Comparison of ENCODE assay signal across 6 cellular contexts in the genomic region with DNA sequence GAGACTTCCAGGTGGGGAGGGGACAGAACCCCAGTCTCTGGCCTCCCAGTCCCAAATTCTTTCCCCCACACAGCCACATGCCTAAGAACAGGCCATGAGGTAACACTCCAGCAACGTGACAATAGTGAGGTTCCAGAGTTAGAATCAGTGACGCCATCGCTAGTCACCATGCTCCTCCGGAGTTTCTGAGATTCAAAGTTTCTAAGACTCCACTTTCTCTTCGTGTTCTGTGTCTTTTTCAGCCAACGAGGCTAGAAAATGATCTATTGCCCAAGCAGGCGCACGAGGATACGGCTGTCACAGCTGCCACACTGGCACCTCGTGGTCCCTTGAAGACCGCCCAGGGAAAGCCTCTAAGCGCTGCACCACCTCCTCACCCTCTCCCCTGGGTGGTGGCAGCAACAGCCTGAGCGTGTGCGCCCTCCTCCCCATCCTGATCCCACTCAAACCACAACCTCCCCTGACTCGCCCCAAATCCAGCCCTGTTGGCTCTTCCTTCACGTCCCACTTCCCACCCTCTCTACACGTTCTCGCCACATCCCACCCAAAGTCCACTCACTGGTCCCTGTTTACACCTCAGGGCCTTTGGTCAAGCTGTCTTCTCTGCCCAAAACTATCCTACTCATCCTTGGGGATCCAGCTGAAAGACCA. TPM values are rescaled to one million over a fixed set of nuclear protein-coding genes. Genes with fewer than 3 reads are reported as not detected.
DNase-seq lines count a peak whose midpoint lies in the region; ATAC-seq, FAIRE-seq and TF ChIP-seq lines count a peak whose summit lies in the region.

No MANE protein-coding gene starts in this region.

- peak; percentile 30 for FAIRE-seq in HepG2 (lab: Jason Lieb, UNC)

- 0 out of 4 replicates have a peak, but pooled peaks of 1 of the 2 experiments have one; percentile 13 for TF ChIP-seq POLR2A in HepG2 (IDR thresholded peaks at IDR 0.05; ENCODE audit: insufficient read depth in 1 of 2, low read depth in 2 of 2, low read length in 2 of 2)

- in situ Hi-C loops in HepG2 (cut with HindIII; ENCODE audit: extremely low pct_ligation_motif_present, low pct_unique_long_range_greater_than_20kb), result no loop called here

- no peak for TF ChIP-seq EP300 in HepG2 (IDR thresholded peaks at IDR 0.05; ENCODE audit: low read depth in 2 of 2, low read length in 2 of 2)
- 0 out of 2 replicates have a peak, but pooled peaks have one; percentile 2 for TF ChIP-seq EP300 in HepG2 (CRISPR knock-in tag; IDR thresholded peaks at IDR 0.05; ENCODE audit: borderline replicate concordance)

- H3K36me3 ChIP-seq in Loucy (ENCODE audit: insufficient read depth, low read length) (no peaks in the 10 kb centered on the region), HepG2 (replicated peaks in 1 of 2; ENCODE audit: control insufficient read depth in 1 of 2, insufficient read depth in 2 of 2, low read length in 2 of 2) (no peaks in the 10 kb centered on the region), tibial artery (peaks cover 0 to 5% (median 0%) of the 10 kb centered on the region in 3 donors)

- peak overlapping the region; percentile 79 for H3K27ac Mint-ChIP-seq in Calu3 (ENCODE audit: unreplicated experiment)
- peak overlapping the region; percentile 90 for H3K27ac Mint-ChIP-seq in activated T-helper 2 cell treated with anti-CD3 and anti-CD28 coated beads, Interferon-gamma antibody, Interleukin-2, Interleukin-4, amounts not matched to agents 10 μg/mL and 5 μg/mL and 100 μg/mL, durations not matched to agents 14 hours and 24 hours and 36 hours

- H3K4me3 ChIP-seq in Loucy (ENCODE audit: low read length, poor library complexity, severe bottlenecking), result peak overlapping the region; percentile 96
- H3K4me3 ChIP-seq in HepG2 (replicated peaks in 1 of 3; ENCODE audit: insufficient read depth in 1 of 3, low read depth in 2 of 3, low read length in 3 of 3), result peak overlapping the region; percentile 80 to 86 (median 84)
- peak overlapping the region; percentile 69 to 85 for H3K4me3 ChIP-seq in tibial artery

- no peak for DNase-seq in Calu3
- DNase-seq in activated T-helper 2 cell treated with anti-CD3 and anti-CD28 coated beads, Interferon-gamma antibody, Interleukin-2, Interleukin-4, amounts not matched to agents 10 μg/mL and 5 μg/mL and 100 μg/mL, durations not matched to agents 14 hours and 24 hours and 36 hours (ENCODE audit: low spot score), result peak; percentile 45
- DNase-seq in HepG2 (ENCODE audit: low spot score), result no peak
- DNase-seq in tibial artery, result peak; percentile 31 to 85

- H3K36me3 Mint-ChIP-seq in Calu3 (ENCODE audit: insufficient read depth, unreplicated experiment), result peaks cover 43% of the 10 kb centered on the region
- no peaks in the 10 kb centered on the region for H3K36me3 Mint-ChIP-seq in activated T-helper 2 cell treated with anti-CD3 and anti-CD28 coated beads, Interferon-gamma antibody, Interleukin-2, Interleukin-4, amounts not matched to agents 10 μg/mL and 5 μg/mL and 100 μg/mL, durations not matched to agents 14 hours and 24 hours and 36 hours (ENCODE audit: low read depth)

- H3K9me3 ChIP-seq in Loucy (ENCODE audit: insufficient read depth, low read depth, low read length) (no peaks in the 10 kb centered on the region), HepG2 (ENCODE audit: low read length) (no peaks in the 10 kb centered on the region), tibial artery (no peaks in the 10 kb centered on the region)

- H3K4me2 ChIP-seq in Loucy (ENCODE audit: low read depth, low read length, poor library complexity, severe bottlenecking), result peak overlapping the region; percentile 99
- peak overlapping the region; percentile 98 for H3K4me2 ChIP-seq in HepG2 (ENCODE audit: low read depth, low read length)

- H3K27me3 Mint-ChIP-seq in Calu3 (ENCODE audit: unreplicated experiment), result no peaks in the 10 kb centered on the region
- H3K27me3 Mint-ChIP-seq in activated T-helper 2 cell treated with anti-CD3 and anti-CD28 coated beads, Interferon-gamma antibody, Interleukin-2, Interleukin-4, amounts not matched to agents 10 μg/mL and 5 μg/mL and 100 μg/mL, durations not matched to agents 14 hours and 24 hours and 36 hours (ENCODE audit: low read depth), result no peaks in the 10 kb centered on the region

- BruUV-seq in Calu3 (replicated peaks; lab: Mats Ljungman, UMichigan) (TSS peak; percentile 65), HepG2 (replicated peaks; lab: Mats Ljungman, UMichigan) (TSS peak; percentile 54)

- TF ChIP-seq CTCF in Calu3 (IDR thresholded peaks at IDR 0.05; ENCODE audit: unreplicated experiment) (no peak), Loucy (conservative IDR thresholded peaks at IDR 0.05; ENCODE audit: low read length) (no peak), HepG2 (CRISPR knock-in tag; IDR thresholded peaks at IDR 0.05) (peak; percentile 36), tibial artery (IDR thresholded peaks at IDR 0.05) (no peak)

- H3K9ac ChIP-seq in Loucy (ENCODE audit: low read depth, low read length, poor library complexity, severe bottlenecking) (peak overlapping the region; percentile 88), HepG2 (ENCODE audit: insufficient read depth, low read depth, low read length) (peak overlapping the region; percentile 76)

- intact Hi-C loops in Calu3 (cut with micrococcal nuclease; ENCODE audit: unreplicated experiment) (no loop called here), HepG2 (cut with micrococcal nuclease; ENCODE audit: unreplicated experiment) (no loop called here), tibial artery (cut with DNase I; ENCODE audit: low total_unique reads) (no loop called here)
- intact Hi-C loops in activated T-helper 2 cell treated with anti-CD3 and anti-CD28 coated beads, Interferon-gamma antibody, Interleukin-2, Interleukin-4, amounts not matched to agents 10 μg/mL and 5 μg/mL and 100 μg/mL, durations not matched to agents 14 hours and 24 hours and 36 hours (cut with micrococcal nuclease), result loop anchor here (5.0 kb wide), 1 partner anchor 40 kb away; a partner anchor contains a TSS

- no peak for TF ChIP-seq RAD21 in HepG2 (CRISPR knock-in tag; IDR thresholded peaks at IDR 0.05)

- H3K4me3 Mint-ChIP-seq in Calu3 (ENCODE audit: low read depth, unreplicated experiment), result peak overlapping the region; percentile 79
- peak overlapping the region; percentile 90 for H3K4me3 Mint-ChIP-seq in activated T-helper 2 cell treated with anti-CD3 and anti-CD28 coated beads, Interferon-gamma antibody, Interleukin-2, Interleukin-4, amounts not matched to agents 10 μg/mL and 5 μg/mL and 100 μg/mL, durations not matched to agents 14 hours and 24 hours and 36 hours (ENCODE audit: low read depth)

- CTCF ChIA-PET in Calu3 (lab: Charles Lee) (no interaction called here), HepG2 (lab: Yijun Ruan, JAX; ENCODE audit: low intra/inter-chr PET ratio, low total read pairs) (no interaction called here)

- H3K9me2 ChIP-seq in Loucy (replicated peaks; ENCODE audit: low read depth, low read length), result no peaks in the 10 kb centered on the region

- H4K20me1 ChIP-seq in Loucy (ENCODE audit: insufficient read depth, low read length, poor library complexity, severe bottlenecking) (no peaks in the 10 kb centered on the region), HepG2 (ENCODE audit: insufficient read depth, low read length) (no peaks in the 10 kb centered on the region)

- no peaks in the 10 kb centered on the region for H3K27me3 ChIP-seq in Loucy (ENCODE audit: insufficient read depth, low read length, poor library complexity, severe bottlenecking)
- no peaks in the 10 kb centered on the region; a peak in 1 of 5 replicates for H3K27me3 ChIP-seq in HepG2 (ENCODE audit: control insufficient read depth in 1 of 2, insufficient read depth in 2 of 2, low read length in 2 of 2)
- H3K27me3 ChIP-seq in tibial artery, result no peaks in the 10 kb centered on the region

- H3K79me2 ChIP-seq in Loucy (ENCODE audit: insufficient read depth, low read length) (peaks cover 49% of the 10 kb centered on the region), HepG2 (ENCODE audit: insufficient read depth, low read length) (peaks cover 19% of the 10 kb centered on the region)

- no peaks in the 10 kb centered on the region for H3F3A ChIP-seq in Loucy (ENCODE audit: low read depth)

- H3K27ac ChIP-seq in HepG2 (ENCODE audit: extremely low read length, insufficient read depth, low read length) (peak overlapping the region; percentile 69), tibial artery (peak overlapping the region; percentile 91 to 96)

- H3K4me1 ChIP-seq in Loucy (ENCODE audit: insufficient read depth, low read length, poor library complexity, severe bottlenecking) (peaks cover 23% of the 10 kb centered on the region), HepG2 (ENCODE audit: insufficient read depth, low read length) (peaks cover 56% of the 10 kb centered on the region), tibial artery (peaks cover 0 to 32% (median 25%) of the 10 kb centered on the region in 4 donors)

- 18% methylated on average over 18 of the region's 18 CpGs for WGBS in HepG2 (ENCODE audit: low lambda C conversion rate)

- H3K4me1 Mint-ChIP-seq in Calu3 (ENCODE audit: low read depth, unreplicated experiment), result peaks cover 18% of the 10 kb centered on the region
- H3K4me1 Mint-ChIP-seq in activated T-helper 2 cell treated with anti-CD3 and anti-CD28 coated beads, Interferon-gamma antibody, Interleukin-2, Interleukin-4, amounts not matched to agents 10 μg/mL and 5 μg/mL and 100 μg/mL, durations not matched to agents 14 hours and 24 hours and 36 hours (ENCODE audit: low read depth), result peaks cover 17% of the 10 kb centered on the region

- no peaks in the 10 kb centered on the region for H3K9me3 Mint-ChIP-seq in Calu3 (ENCODE audit: low read depth, unreplicated experiment)
- H3K9me3 Mint-ChIP-seq in activated T-helper 2 cell treated with anti-CD3 and anti-CD28 coated beads, Interferon-gamma antibody, Interleukin-2, Interleukin-4, amounts not matched to agents 10 μg/mL and 5 μg/mL and 100 μg/mL, durations not matched to agents 14 hours and 24 hours and 36 hours, result no peaks in the 10 kb centered on the region

- POLR2A ChIA-PET in HepG2 (lab: Yijun Ruan, JAX), result interaction anchor here (1.4 to 3.0 kb wide), 6 partner anchors 10 to 38 kb away, joined by 3 to 52 read pairs (median 14); a partner anchor contains a TSS

- ATAC-seq in HepG2 (peak; percentile 30), HG02938 (IDR thresholded peaks at IDR 0.05; ENCODE audit: unreplicated experiment) (no peak)

- H2AFZ ChIP-seq in Loucy (ENCODE audit: low read length) (peak overlapping the region; percentile 44; the same call in 1 of the 2 replicates), HepG2 (ENCODE audit: low read length) (no peak overlapping the region)

RNA-seq across cellular contexts. Expression of a gene that starts 1.0 kb away (rescaled TPM):
- total RNA-seq in Calu3 (2022), result 37.3 and 38.5 TPM in 2 replicates
- 42.5 and 42.9 TPM in 2 replicates for total RNA-seq in activated T-helper 2 cell treated with anti-CD3 and anti-CD28 coated beads, Interferon-gamma antibody, Interleukin-2, Interleukin-4, amounts not matched to agents 10 μg/mL and 5 μg/mL and 100 μg/mL, durations not matched to agents 14 hours and 24 hours and 36 hours
- total RNA-seq in HepG2 (2016; rRNA removed; fragmentation: Illumina TruSeq; extraction: Trizol), result 76.1 and 84.9 TPM in 2 replicates
- 74.8 and 93.7 TPM in 2 replicates for total RNA-seq in HepG2 (2016; cell fraction: cytosol; rRNA removed; fragmentation: Illumina TruSeq; extraction: Trizol; ENCODE audit: low read depth)
- 73.6 and 90.1 TPM in 2 replicates for total RNA-seq in HepG2 (2016; cell fraction: insoluble cytoplasmic fraction; rRNA removed; fragmentation: Illumina TruSeq; extraction: Trizol)
- 97.9 and 116 TPM in 2 replicates for total RNA-seq in HepG2 (2016; cell fraction: membrane; rRNA removed; fragmentation: Illumina TruSeq; extraction: Trizol)
- 29.3 and 32.8 TPM in 2 replicates for total RNA-seq in HepG2 (2016; cell fraction: nucleus; rRNA removed; fragmentation: Illumina TruSeq; extraction: Trizol)
- 79.7 and 113 TPM in 2 replicates for polyA plus RNA-seq in HepG2 (2011; rRNA removed)
- polyA plus RNA-seq in HepG2 (2011; cell fraction: cytosol; rRNA removed), result 95.7 and 150 TPM in 2 replicates
- 122 and 140 TPM in 2 replicates for polyA plus RNA-seq in HepG2 (2011; cell fraction: nucleus; rRNA removed)
- 44.7 and 56.7 TPM in 2 replicates for polyA plus RNA-seq in HepG2 (2012)
- polyA plus RNA-seq in HepG2 (2016; cell fraction: cytosol; fragmentation: Illumina TruSeq; extraction: Trizol; ENCODE audit: low read depth), result 77.4 and 92.8 TPM in 2 replicates
- 75.3 and 82.0 TPM in 2 replicates for polyA plus RNA-seq in HepG2 (2016; cell fraction: insoluble cytoplasmic fraction; fragmentation: Illumina TruSeq; extraction: Trizol; ENCODE audit: low read depth)
- polyA plus RNA-seq in HepG2 (2016; cell fraction: membrane; fragmentation: Illumina TruSeq; extraction: Trizol; ENCODE audit: low read depth), result 86.8 and 108 TPM in 2 replicates
- polyA plus RNA-seq in HepG2 (2016; cell fraction: nucleus; fragmentation: Illumina TruSeq; extraction: Trizol; ENCODE audit: insufficient read depth, low read depth), result 63.7 and 68.1 TPM in 2 replicates
- polyA minus RNA-seq in HepG2 (2011; rRNA and poly(A)+ RNA removed; ENCODE audit: low replicate concordance), result 1.6 and 50.7 TPM in 2 replicates
- 39.9 and 44.0 TPM in 2 replicates for polyA minus RNA-seq in HepG2 (2011; cell fraction: cytosol; rRNA and poly(A)+ RNA removed)
- 12.4 and 13.7 TPM in 2 replicates for polyA minus RNA-seq in HepG2 (2011; cell fraction: nucleus; rRNA and poly(A)+ RNA removed)

RNA-seq across cellular contexts. Expression of a gene that starts 2.8 kb away (rescaled TPM):
- total RNA-seq in Calu3 (2022) (not detected in 2 replicates), HepG2 (2016; rRNA removed; fragmentation: Illumina TruSeq; extraction: Trizol) (0.69 and 1.00 TPM in 2 replicates)
- not detected in 2 replicates for total RNA-seq in activated T-helper 2 cell treated with anti-CD3 and anti-CD28 coated beads, Interferon-gamma antibody, Interleukin-2, Interleukin-4, amounts not matched to agents 10 μg/mL and 5 μg/mL and 100 μg/mL, durations not matched to agents 14 hours and 24 hours and 36 hours
- 0.71 and 2.3 TPM in 2 replicates for total RNA-seq in HepG2 (2016; cell fraction: cytosol; rRNA removed; fragmentation: Illumina TruSeq; extraction: Trizol; ENCODE audit: low read depth)
- total RNA-seq in HepG2 (2016; cell fraction: insoluble cytoplasmic fraction; rRNA removed; fragmentation: Illumina TruSeq; extraction: Trizol), result 1.3 TPM in 1 of 2 replicates, not detected in the other
- total RNA-seq in HepG2 (2016; cell fraction: membrane; rRNA removed; fragmentation: Illumina TruSeq; extraction: Trizol), result 1.00 and 1.2 TPM in 2 replicates
- total RNA-seq in HepG2 (2016; cell fraction: nucleus; rRNA removed; fragmentation: Illumina TruSeq; extraction: Trizol), result 0.91 and 1.8 TPM in 2 replicates
- polyA plus RNA-seq in HepG2 (2011; rRNA removed), result 0.17 and 0.33 TPM in 2 replicates
- 0.55 and 1.1 TPM in 2 replicates for polyA plus RNA-seq in HepG2 (2011; cell fraction: cytosol; rRNA removed)
- 1.6 and 2.8 TPM in 2 replicates for polyA plus RNA-seq in HepG2 (2011; cell fraction: nucleus; rRNA removed)
- polyA plus RNA-seq in HepG2 (2012), result 0.34 and 0.52 TPM in 2 replicates
- 0.57 and 1.0 TPM in 2 replicates for polyA plus RNA-seq in HepG2 (2016; cell fraction: cytosol; fragmentation: Illumina TruSeq; extraction: Trizol; ENCODE audit: low read depth)
- 1.7 TPM in 1 of 2 replicates, not detected in the other for polyA plus RNA-seq in HepG2 (2016; cell fraction: insoluble cytoplasmic fraction; fragmentation: Illumina TruSeq; extraction: Trizol; ENCODE audit: low read depth)
- 0.56 TPM in 1 of 2 replicates, not detected in the other for polyA plus RNA-seq in HepG2 (2016; cell fraction: membrane; fragmentation: Illumina TruSeq; extraction: Trizol; ENCODE audit: low read depth)
- polyA plus RNA-seq in HepG2 (2016; cell fraction: nucleus; fragmentation: Illumina TruSeq; extraction: Trizol; ENCODE audit: insufficient read depth, low read depth), result 2.1 TPM in 1 of 2 replicates, not detected in the other
- polyA minus RNA-seq in HepG2 (2011; rRNA and poly(A)+ RNA removed; ENCODE audit: low replicate concordance), result 0.09 and 0.88 TPM in 2 replicates
- polyA minus RNA-seq in HepG2 (2011; cell fraction: cytosol; rRNA and poly(A)+ RNA removed), result not detected in 2 replicates
- polyA minus RNA-seq in HepG2 (2011; cell fraction: nucleus; rRNA and poly(A)+ RNA removed), result 1.9 TPM in 1 of 2 replicates, not detected in the other

RNA-seq across cellular contexts. Expression of a gene that starts 28.1 kb away (rescaled TPM):
- total RNA-seq in Calu3 (2022) (0.78 TPM in 1 of 2 replicates, not detected in the other), HepG2 (2016; rRNA removed; fragmentation: Illumina TruSeq; extraction: Trizol) (0.13 TPM in 1 of 2 replicates, not detected in the other)
- not detected in 2 replicates for total RNA-seq in activated T-helper 2 cell treated with anti-CD3 and anti-CD28 coated beads, Interferon-gamma antibody, Interleukin-2, Interleukin-4, amounts not matched to agents 10 μg/mL and 5 μg/mL and 100 μg/mL, durations not matched to agents 14 hours and 24 hours and 36 hours
- not detected in 2 replicates for total RNA-seq in HepG2 (2016; cell fraction: cytosol; rRNA removed; fragmentation: Illumina TruSeq; extraction: Trizol; ENCODE audit: low read depth)
- total RNA-seq in HepG2 (2016; cell fraction: insoluble cytoplasmic fraction; rRNA removed; fragmentation: Illumina TruSeq; extraction: Trizol), result 0.15 TPM in 1 of 2 replicates, not detected in the other
- not detected in 2 replicates for total RNA-seq in HepG2 (2016; cell fraction: membrane; rRNA removed; fragmentation: Illumina TruSeq; extraction: Trizol)
- total RNA-seq in HepG2 (2016; cell fraction: nucleus; rRNA removed; fragmentation: Illumina TruSeq; extraction: Trizol), result 0.31 TPM in 1 of 2 replicates, not detected in the other
- polyA plus RNA-seq in HepG2 (2011; rRNA removed), result 0.04 and 0.27 TPM in 2 replicates
- 0.10 and 0.12 TPM in 2 replicates for polyA plus RNA-seq in HepG2 (2011; cell fraction: cytosol; rRNA removed)
- 4.7 and 5.5 TPM in 2 replicates for polyA plus RNA-seq in HepG2 (2011; cell fraction: nucleus; rRNA removed)
- 0.07 and 0.27 TPM in 2 replicates for polyA plus RNA-seq in HepG2 (2012)
- not detected in 2 replicates for polyA plus RNA-seq in HepG2 (2016; cell fraction: cytosol; fragmentation: Illumina TruSeq; extraction: Trizol; ENCODE audit: low read depth)
- polyA plus RNA-seq in HepG2 (2016; cell fraction: insoluble cytoplasmic fraction; fragmentation: Illumina TruSeq; extraction: Trizol; ENCODE audit: low read depth), result not detected in 2 replicates
- not detected in 2 replicates for polyA plus RNA-seq in HepG2 (2016; cell fraction: membrane; fragmentation: Illumina TruSeq; extraction: Trizol; ENCODE audit: low read depth)
- 0.31 and 0.60 TPM in 2 replicates for polyA plus RNA-seq in HepG2 (2016; cell fraction: nucleus; fragmentation: Illumina TruSeq; extraction: Trizol; ENCODE audit: insufficient read depth, low read depth)
- 0.14 and 0.26 TPM in 2 replicates for polyA minus RNA-seq in HepG2 (2011; rRNA and poly(A)+ RNA removed; ENCODE audit: low replicate concordance)
- polyA minus RNA-seq in HepG2 (2011; cell fraction: cytosol; rRNA and poly(A)+ RNA removed), result not detected in 2 replicates
- polyA minus RNA-seq in HepG2 (2011; cell fraction: nucleus; rRNA and poly(A)+ RNA removed), result 0.52 and 0.87 TPM in 2 replicates

RNA-seq across cellular contexts. Expression of a gene that starts 28.3 kb away (rescaled TPM):
- total RNA-seq in Calu3 (2022) (750 and 777 TPM in 2 replicates), HepG2 (2016; rRNA removed; fragmentation: Illumina TruSeq; extraction: Trizol) (337 and 782 TPM in 2 replicates)
- total RNA-seq in activated T-helper 2 cell treated with anti-CD3 and anti-CD28 coated beads, Interferon-gamma antibody, Interleukin-2, Interleukin-4, amounts not matched to agents 10 μg/mL and 5 μg/mL and 100 μg/mL, durations not matched to agents 14 hours and 24 hours and 36 hours, result 545 and 603 TPM in 2 replicates
- 162 and 167 TPM in 2 replicates for total RNA-seq in HepG2 (2016; cell fraction: cytosol; rRNA removed; fragmentation: Illumina TruSeq; extraction: Trizol; ENCODE audit: low read depth)
- 282 and 813 TPM in 2 replicates for total RNA-seq in HepG2 (2016; cell fraction: insoluble cytoplasmic fraction; rRNA removed; fragmentation: Illumina TruSeq; extraction: Trizol)
- 299 and 300 TPM in 2 replicates for total RNA-seq in HepG2 (2016; cell fraction: membrane; rRNA removed; fragmentation: Illumina TruSeq; extraction: Trizol)
- 801 and 884 TPM in 2 replicates for total RNA-seq in HepG2 (2016; cell fraction: nucleus; rRNA removed; fragmentation: Illumina TruSeq; extraction: Trizol)
- polyA plus RNA-seq in HepG2 (2011; rRNA removed), result 181 and 185 TPM in 2 replicates
- 150 and 176 TPM in 2 replicates for polyA plus RNA-seq in HepG2 (2011; cell fraction: cytosol; rRNA removed)
- polyA plus RNA-seq in HepG2 (2011; cell fraction: nucleus; rRNA removed), result 517 and 557 TPM in 2 replicates
- 1,462 and 1,524 TPM in 2 replicates for polyA plus RNA-seq in HepG2 (2012)
- 236 TPM in 2 replicates for polyA plus RNA-seq in HepG2 (2016; cell fraction: cytosol; fragmentation: Illumina TruSeq; extraction: Trizol; ENCODE audit: low read depth)
- 494 and 566 TPM in 2 replicates for polyA plus RNA-seq in HepG2 (2016; cell fraction: insoluble cytoplasmic fraction; fragmentation: Illumina TruSeq; extraction: Trizol; ENCODE audit: low read depth)
- 378 and 399 TPM in 2 replicates for polyA plus RNA-seq in HepG2 (2016; cell fraction: membrane; fragmentation: Illumina TruSeq; extraction: Trizol; ENCODE audit: low read depth)
- polyA plus RNA-seq in HepG2 (2016; cell fraction: nucleus; fragmentation: Illumina TruSeq; extraction: Trizol; ENCODE audit: insufficient read depth, low read depth), result 2,290 and 2,428 TPM in 2 replicates
- 90.8 and 213 TPM in 2 replicates for polyA minus RNA-seq in HepG2 (2011; rRNA and poly(A)+ RNA removed; ENCODE audit: low replicate concordance)
- polyA minus RNA-seq in HepG2 (2011; cell fraction: cytosol; rRNA and poly(A)+ RNA removed), result 303 and 378 TPM in 2 replicates
- 250 and 278 TPM in 2 replicates for polyA minus RNA-seq in HepG2 (2011; cell fraction: nucleus; rRNA and poly(A)+ RNA removed)

RNA-seq across cellular contexts. Expression of a gene that starts 39.1 kb away (rescaled TPM):
- 273 and 288 TPM in 2 replicates for total RNA-seq in Calu3 (2022)
- total RNA-seq in activated T-helper 2 cell treated with anti-CD3 and anti-CD28 coated beads, Interferon-gamma antibody, Interleukin-2, Interleukin-4, amounts not matched to agents 10 μg/mL and 5 μg/mL and 100 μg/mL, durations not matched to agents 14 hours and 24 hours and 36 hours, result 713 and 715 TPM in 2 replicates
- 64.0 and 120 TPM in 2 replicates for total RNA-seq in HepG2 (2016; rRNA removed; fragmentation: Illumina TruSeq; extraction: Trizol)
- total RNA-seq in HepG2 (2016; cell fraction: cytosol; rRNA removed; fragmentation: Illumina TruSeq; extraction: Trizol; ENCODE audit: low read depth), result 25.7 and 26.7 TPM in 2 replicates
- 73.7 and 111 TPM in 2 replicates for total RNA-seq in HepG2 (2016; cell fraction: insoluble cytoplasmic fraction; rRNA removed; fragmentation: Illumina TruSeq; extraction: Trizol)
- total RNA-seq in HepG2 (2016; cell fraction: membrane; rRNA removed; fragmentation: Illumina TruSeq; extraction: Trizol), result 68.1 and 73.5 TPM in 2 replicates
- 66.3 and 84.1 TPM in 2 replicates for total RNA-seq in HepG2 (2016; cell fraction: nucleus; rRNA removed; fragmentation: Illumina TruSeq; extraction: Trizol)
- polyA plus RNA-seq in HepG2 (2011; rRNA removed), result 40.0 and 52.1 TPM in 2 replicates
- 61.3 and 96.2 TPM in 2 replicates for polyA plus RNA-seq in HepG2 (2011; cell fraction: cytosol; rRNA removed)
- 174 and 191 TPM in 2 replicates for polyA plus RNA-seq in HepG2 (2011; cell fraction: nucleus; rRNA removed)
- 159 and 169 TPM in 2 replicates for polyA plus RNA-seq in HepG2 (2012)
- 89.7 and 102 TPM in 2 replicates for polyA plus RNA-seq in HepG2 (2016; cell fraction: cytosol; fragmentation: Illumina TruSeq; extraction: Trizol; ENCODE audit: low read depth)
- polyA plus RNA-seq in HepG2 (2016; cell fraction: insoluble cytoplasmic fraction; fragmentation: Illumina TruSeq; extraction: Trizol; ENCODE audit: low read depth), result 221 and 287 TPM in 2 replicates
- 171 and 188 TPM in 2 replicates for polyA plus RNA-seq in HepG2 (2016; cell fraction: membrane; fragmentation: Illumina TruSeq; extraction: Trizol; ENCODE audit: low read depth)
- polyA plus RNA-seq in HepG2 (2016; cell fraction: nucleus; fragmentation: Illumina TruSeq; extraction: Trizol; ENCODE audit: insufficient read depth, low read depth), result 248 and 249 TPM in 2 replicates
- 35.7 and 46.7 TPM in 2 replicates for polyA minus RNA-seq in HepG2 (2011; rRNA and poly(A)+ RNA removed; ENCODE audit: low replicate concordance)
- 54.0 and 54.8 TPM in 2 replicates for polyA minus RNA-seq in HepG2 (2011; cell fraction: cytosol; rRNA and poly(A)+ RNA removed)
- 52.7 and 57.6 TPM in 2 replicates for polyA minus RNA-seq in HepG2 (2011; cell fraction: nucleus; rRNA and poly(A)+ RNA removed)

Comparison
In these comparisons a context has a peak if more than half of its experiments do, and no peak if none do; other contexts are left out.
1. DNase-seq: peak in activated T-helper 2 cell treated with anti-CD3 and anti-CD28 coated beads, Interferon-gamma antibody, Interleukin-2, Interleukin-4, amounts not matched to agents 10 μg/mL and 5 μg/mL and 100 μg/mL, durations not matched to agents 14 hours and 24 hours and 36 hours (single experiment) and tibial artery (2 of 2); none in Calu3 (single experiment) and HepG2 (single experiment).
2. Peak in every context shown above with its lines, with median percentiles within 50 percentile points of each other: H3K4me3 ChIP-seq.